In the genomic region with DNA sequence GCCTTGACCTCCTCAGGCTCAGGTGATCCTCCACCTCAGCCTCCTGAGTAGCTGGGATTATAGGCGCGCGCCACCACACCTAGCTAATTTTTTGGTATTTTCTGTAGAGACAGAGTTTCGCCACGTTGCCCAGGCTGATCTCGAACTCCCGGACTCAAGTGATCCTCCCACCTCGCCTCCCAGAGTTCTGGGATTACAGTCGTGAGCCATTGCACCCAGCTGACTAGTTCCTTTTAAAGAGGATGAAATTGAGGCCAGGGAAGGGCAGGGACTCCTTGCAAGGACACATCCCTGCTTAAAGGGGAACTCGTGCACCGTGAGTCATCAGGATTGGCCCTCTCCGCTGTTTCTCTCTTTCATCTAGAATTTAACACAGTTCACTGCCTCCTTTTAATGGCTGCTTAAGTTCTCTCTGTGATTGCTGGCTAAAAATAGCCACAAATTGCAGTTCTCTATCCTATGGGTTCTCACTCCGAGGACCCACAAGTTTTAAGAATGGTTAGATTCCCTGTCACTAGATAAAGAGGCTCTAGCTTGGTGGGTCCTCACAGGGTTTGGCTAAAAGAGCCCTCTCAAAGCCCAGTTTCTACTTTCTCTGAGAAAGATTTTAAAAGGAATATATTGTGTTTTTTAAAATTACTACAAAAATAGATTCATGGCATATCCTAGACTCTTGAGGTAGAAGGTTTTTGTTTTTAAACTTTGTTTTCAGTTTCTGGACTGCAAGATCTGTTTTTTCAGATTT, we compare ENCODE assay signal across 8 cellular contexts. TPM values are rescaled to one million over a fixed set of nuclear protein-coding genes. Genes with fewer than 3 reads are reported as not detected.
A peak's percentile ranks its signal among the peaks of the same experiment; 100 is the strongest.
DNase-seq lines count a peak whose midpoint lies in the region; ATAC-seq and TF ChIP-seq lines count a peak whose summit lies in the region.

No MANE protein-coding gene starts in this region.

- POLR2A ChIA-PET in MCF 10A (lab: Yijun Ruan, JAX) = interaction anchor here (0.8 to 4.3 kb wide), 13 partner anchors 10 to 323 kb away, joined by 3 to 31 read pairs (median 4); partner anchors contain the start of genes FBXL2, GLB1 and TMPPE

- TF ChIP-seq CTCF in GM12865 (IDR thresholded peaks at IDR 0.05; ENCODE audit: insufficient read depth, low read depth, low read length, missing control alignments) (no peak), MCF 10A (IDR thresholded peaks at IDR 0.05; ENCODE audit: unreplicated experiment) (no peak)

- BruUV-seq in MCF 10A (replicated peaks; lab: Mats Ljungman, UMichigan) = TSS peak; percentile 54

- H3K27ac Mint-ChIP-seq in MCF 10A (ENCODE audit: low read depth, unreplicated experiment) (peak overlapping the region; percentile 79), immature natural killer cell (peak overlapping the region in 4 of 6 donors; percentile 62 to 84 (median 70))

- H3K4me3 ChIP-seq in GM12865 (ENCODE audit: low read depth, low read length) (peak overlapping the region; percentile 86), skeletal muscle cell (ENCODE audit: low read depth, low read length) (peak overlapping the region; percentile 69)

- DNase-seq in GM12865 (ENCODE audit: low read depth) (peak; percentile 24), NOMO-1 treated with dmso at 0.1 percent for 144 hours (lab: John Stamatoyannopoulos, UW; ENCODE audit: unreplicated experiment) (peak; percentile 76), MCF 10A (ENCODE audit: unreplicated experiment) (peak; percentile 91), immature natural killer cell (no peak), skeletal muscle cell (ENCODE audit: low read depth) (peak; percentile 74), GM19238 (ENCODE audit: insufficient read length, low spot score) (no peak)
- no peak for DNase-seq in activated CD4-positive, alpha-beta T cell treated with anti-CD3 and anti-CD28 coated beads for 48 hours

- intact Hi-C loops in MCF 10A (cut with micrococcal nuclease) = loop anchor here (2.0 kb wide), 1 partner anchor 18 kb away; the partner anchor contains the start of genes GLB1 and TMPPE

- peak overlapping the region; percentile 83 for H3K4me3 Mint-ChIP-seq in MCF 10A (ENCODE audit: unreplicated experiment)
- H3K4me3 Mint-ChIP-seq in immature natural killer cell = peak overlapping the region; percentile 54 to 88 (median 88)

- ATAC-seq in HG03159 (IDR thresholded peaks at IDR 0.05; ENCODE audit: unreplicated experiment) = no peak

- H3K27me3 Mint-ChIP-seq in MCF 10A (ENCODE audit: insufficient read depth, unreplicated experiment) (no peaks in the 10 kb centered on the region), immature natural killer cell (ENCODE audit: low read depth in 3 of 3) (peaks cover 0 to 2% (median 0%) of the 10 kb centered on the region in 3 donors)

- peaks cover 38% of the 10 kb centered on the region for H3K4me1 Mint-ChIP-seq in MCF 10A (ENCODE audit: insufficient read depth, unreplicated experiment)
- H3K4me1 Mint-ChIP-seq in immature natural killer cell = peaks cover 24 to 41% of the 10 kb centered on the region in 2 donors

- H3K9me3 Mint-ChIP-seq in MCF 10A (ENCODE audit: unreplicated experiment) (no peaks in the 10 kb centered on the region), immature natural killer cell (no peaks in the 10 kb centered on the region)

- CTCF ChIA-PET in MCF 10A (lab: Yijun Ruan, JAX) = interaction anchor here (0.6 to 3.9 kb wide), 8 partner anchors 14 to 379 kb away, joined by 3 to 20 read pairs (median 4); no protein-coding TSS in a partner anchor

- H3K36me3 Mint-ChIP-seq in MCF 10A (ENCODE audit: insufficient read depth, unreplicated experiment) = peaks cover 22% of the 10 kb centered on the region
- peaks cover 0 to 5% (median 0%) of the 10 kb centered on the region in 3 donors for H3K36me3 Mint-ChIP-seq in immature natural killer cell

RNA-seq across cellular contexts. Expression of gene CRTAP, which starts 1.4 kb away (rescaled TPM):
- total RNA-seq in MCF 10A (2022) = 179 and 182 TPM in 2 replicates
- polyA plus RNA-seq in immature natural killer cell = 100 to 1,000 TPM in 1 of 3 donors, 10 to 100 TPM in 2; 57.8 to 102 (median 58.7) TPM

RNA-seq across cellular contexts. Expression of gene GLB1, which starts 18.2 kb away (rescaled TPM):
- 37.9 and 42.0 TPM in 2 replicates for total RNA-seq in MCF 10A (2022)
- polyA plus RNA-seq in immature natural killer cell = 10 to 100 TPM; 36.8 to 60.0 (median 47.2) TPM

RNA-seq across cellular contexts. Expression of gene TMPPE, which starts 18.2 kb away (rescaled TPM):
- 5.5 and 8.6 TPM in 2 replicates for total RNA-seq in MCF 10A (2022)
- polyA plus RNA-seq in immature natural killer cell = 1 to 10 TPM in 1 of 3 donors, under 1 TPM in 1, not detected in 1; 0.10 to 2.2 TPM

Comparison
In these comparisons a context has a peak if more than half of its experiments do, and no peak if none do; other contexts are left out.
1. DNase-seq: peak in GM12865 (single experiment), NOMO-1 treated with dmso at 0.1 percent for 144 hours (single experiment), MCF 10A (single experiment) and skeletal muscle cell (single experiment); none in immature natural killer cell (0 of 3), GM19238 (single experiment) and activated CD4-positive, alpha-beta T cell treated with anti-CD3 and anti-CD28 coated beads for 48 hours (single experiment).